ENCODE assay signal across 9 cellular contexts in the genomic region with DNA sequence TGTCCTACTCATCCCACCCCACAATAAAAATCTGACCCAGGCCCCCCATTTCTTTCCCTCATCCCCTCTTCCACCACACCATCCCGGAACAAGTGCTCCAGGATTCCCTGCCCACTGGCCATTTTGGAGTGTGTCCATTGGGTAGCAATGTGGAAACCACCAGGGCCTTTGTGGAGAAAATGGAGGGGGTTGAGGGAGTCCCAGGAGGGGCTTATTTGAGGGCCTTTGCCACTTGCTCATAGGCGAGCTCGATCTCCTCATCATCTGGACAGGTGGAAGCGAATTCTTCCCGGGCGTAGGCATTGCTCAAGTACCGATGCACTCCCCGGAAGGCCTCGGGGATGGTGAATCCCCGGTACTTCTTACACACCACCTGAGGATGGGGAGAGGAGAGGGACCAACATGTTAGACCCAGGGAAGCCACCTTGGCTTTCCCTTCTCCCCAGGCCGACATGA. TPM values are rescaled to one million over a fixed set of nuclear protein-coding genes. Genes with fewer than 3 reads are reported as not detected.
DNase-seq lines count a peak whose midpoint lies in the region; ATAC-seq and TF ChIP-seq lines count a peak whose summit lies in the region.
"Had no signal": no experiment of that assay in that cellular context is flagged by ENCODE, and none has a peak within 500 bp of the region (broad histone marks: within the 10 kb centered on the region; RNA-seq: fewer than 3 reads in every experiment).

No MANE protein-coding gene starts in this region.

- H3K27ac ChIP-seq in ACC112 (ENCODE audit: low read depth, low read length) (peak overlapping the region; percentile 74), colonic mucosa (peak overlapping the region; percentile 96)

- H3K27me3 ChIP-seq in ACC112 (ENCODE audit: insufficient read depth, low read length) (no peaks in the 10 kb centered on the region), colonic mucosa (no peaks in the 10 kb centered on the region)

- H3K4me1 ChIP-seq in ACC112 (ENCODE audit: control insufficient read depth, insufficient read depth, low read length, unreplicated experiment): peaks cover 37% of the 10 kb centered on the region
- H3K4me1 ChIP-seq in colonic mucosa: peaks cover 13% of the 10 kb centered on the region

- H3K27me3 Mint-ChIP-seq in IgD-negative memory B cell (no peaks in the 10 kb centered on the region), natural killer cell (ENCODE audit: low read depth in 2 of 2) (no peaks in the 10 kb centered on the region)

- DNase-seq in colonic mucosa: no peak
- DNase-seq in natural killer cell: no peak
- no peak for DNase-seq in NCI-H2196 treated with DMSO at 0.1 percent for 48 hours (lab: John Stamatoyannopoulos, UW; ENCODE audit: unreplicated experiment)
- no peak for DNase-seq in head of caudate nucleus
- no peak for DNase-seq in activated naive CD4-positive, alpha-beta T cell treated with Interleukin-2 at 50 U/mL for 16 hours

- H3K4me3 ChIP-seq in ACC112 (ENCODE audit: low read depth, low read length): peak overlapping the region; percentile 81
- H3K4me3 ChIP-seq in colonic mucosa: peak overlapping the region; percentile 60

- intact Hi-C loops in colonic mucosa (cut with DNase I) (no loop called here), natural killer cell (cut with micrococcal nuclease) (loop anchor here (1.0 to 10.0 kb wide), 2 partner anchors 100 to 186 kb away; partner anchors contain the start of genes ATP6V1G2, DDX39B and NFKBIL1), head of caudate nucleus (cut with DNase I) (no loop called here)

- TF ChIP-seq CTCF in colonic mucosa (IDR thresholded peaks at IDR 0.05) (no peak), natural killer cell (IDR thresholded peaks at IDR 0.05) (no peak)

- ATAC-seq in natural killer cell (no peak), esophagus mucosa (no peak)

- H3K4me1 Mint-ChIP-seq in IgD-negative memory B cell: peaks cover 23 to 47% (median 42%) of the 10 kb centered on the region in 3 donors
- peaks cover 57 to 80% of the 10 kb centered on the region in 2 donors for H3K4me1 Mint-ChIP-seq in natural killer cell

- H3K9ac ChIP-seq in colonic mucosa (ENCODE audit: low read depth in 2 of 2, low read length in 2 of 2): peak overlapping the region; percentile 76 to 95

- H3K79me2 ChIP-seq in ACC112 (ENCODE audit: control insufficient read depth, insufficient read depth, low read length, unreplicated experiment): peaks cover 35% of the 10 kb centered on the region

- H3K36me3 Mint-ChIP-seq in IgD-negative memory B cell (peaks cover 20% of the 10 kb centered on the region), natural killer cell (peaks cover 14% of the 10 kb centered on the region)

- H3K36me3 ChIP-seq in ACC112 (ENCODE audit: insufficient read depth, low read length): peaks cover 22% of the 10 kb centered on the region; the same call in 1 of the 2 replicates
- peaks cover 14% of the 10 kb centered on the region for H3K36me3 ChIP-seq in colonic mucosa

- H3K27ac Mint-ChIP-seq in IgD-negative memory B cell: peak overlapping the region; percentile 94 to 97 (median 96)
- peak overlapping the region; percentile 90 to 91 for H3K27ac Mint-ChIP-seq in natural killer cell

- H2AFZ ChIP-seq in ACC112 (ENCODE audit: low read length, unreplicated experiment): no peak overlapping the region

- H3K4me3 Mint-ChIP-seq in IgD-negative memory B cell (peak overlapping the region; percentile 94 to 99 (median 97)), natural killer cell (peak overlapping the region; percentile 97)

- no peaks in the 10 kb centered on the region for H3K9me3 Mint-ChIP-seq in IgD-negative memory B cell
- no peaks in the 10 kb centered on the region for H3K9me3 Mint-ChIP-seq in natural killer cell

- H3K9me3 ChIP-seq in colonic mucosa: no peaks in the 10 kb centered on the region

RNA-seq across cellular contexts. Expression of gene DDAH2, which starts 1.6 kb away (rescaled TPM):
- polyA plus RNA-seq in IgD-negative memory B cell: 119 TPM
- total RNA-seq in colonic mucosa: 10 to 100 TPM; 92.1 to 98.7 TPM
- total RNA-seq in natural killer cell: 10 to 100 TPM; 22.3 to 36.1 (median 24.6) TPM
- total RNA-seq in esophagus mucosa: 15.3 TPM

RNA-seq across cellular contexts. Expression of gene CLIC1, which starts 5.7 kb away (rescaled TPM):
- 861 TPM for polyA plus RNA-seq in IgD-negative memory B cell
- total RNA-seq in colonic mucosa: 100 to 1,000 TPM; 622 to 646 TPM
- 100 to 1,000 TPM; 348 to 363 (median 355) TPM for total RNA-seq in natural killer cell
- total RNA-seq in esophagus mucosa: 372 TPM

RNA-seq across cellular contexts. Expression of gene MPIG6B, which starts 7.5 kb away (rescaled TPM):
- 1.8 TPM for polyA plus RNA-seq in IgD-negative memory B cell
- total RNA-seq in colonic mucosa: under 1 TPM; 0.19 to 0.57 TPM
- total RNA-seq in natural killer cell: 10 to 100 TPM in 2 of 3 donors, 1 to 10 TPM in 1; 9.4 to 19.0 (median 12.8) TPM
- 1.1 TPM for total RNA-seq in esophagus mucosa
- total RNA-seq: RPMI7951 had no signal

RNA-seq across cellular contexts. Expression of gene LY6G6C, which starts 9.1 kb away (rescaled TPM):
- not detected for polyA plus RNA-seq in IgD-negative memory B cell
- total RNA-seq in colonic mucosa (1 to 10 TPM in 1 of 2 donors, not detected in 1; 2.3 TPM), natural killer cell (not detected), esophagus mucosa (10.8 TPM)
- total RNA-seq: RPMI7951 had no signal

RNA-seq across cellular contexts. Expression of gene MSH5, which starts 9.1 kb away (rescaled TPM):
- polyA plus RNA-seq in IgD-negative memory B cell: 4.2 TPM
- total RNA-seq in colonic mucosa: 10 to 100 TPM; 13.3 to 34.2 TPM
- total RNA-seq in natural killer cell: 10 to 100 TPM; 28.2 to 44.6 (median 43.7) TPM
- 12.0 TPM for total RNA-seq in esophagus mucosa
